Comparison of ENCODE assay signal across 23 cellular contexts in genomic region chr18:52963481-52963880, GRCh38.
"Had no signal": no experiment of that assay in that cellular context is flagged by ENCODE, and none has a peak within 500 bp of the region (broad histone marks: within the 10 kb centered on the region; RNA-seq: fewer than 3 reads in every experiment).

No MANE protein-coding gene starts in this region.

- H3K27ac Mint-ChIP-seq: IgD-negative memory B cell had no signal

- H3K4me1 Mint-ChIP-seq: IgD-negative memory B cell had no signal

- H3K4me3 Mint-ChIP-seq: IgD-negative memory B cell had no signal

- ATAC-seq: K562, Panc1, PC-3, SK-N-SH treated with all-trans-retinoic acid at 6 μM for 48 hours had no signal

- H3K27me3 Mint-ChIP-seq: IgD-negative memory B cell had no signal

- H3K27ac ChIP-seq: HL-60, RWPE1 had no signal

- DNase-seq: MV-4-11, NCI-H1048, NCI-H1105 treated with DMSO at 0.1 percent for 48 hours, NCI-H1417 treated with DMSO at 0.1 percent for 48 hours, NCI-H146, NCI-H1694 treated with DMSO at 0.1 percent for 48 hours, NCI-H1930, NCI-H2081, NCI-H2107, NCI-H2171 treated with DMSO at 0.1 percent for 48 hours, NCI-H345, NCI-H524, NCI-H526 treated with DMSO at 0.1 percent for 48 hours, NCI-H774, PC-3, SHP77 had no signal

- FAIRE-seq: HTR-8/SVneo, K562 had no signal

- H3K4me3 ChIP-seq: K562 had no signal
